ENCODE assay signal across 8 cellular contexts in the genomic region with DNA sequence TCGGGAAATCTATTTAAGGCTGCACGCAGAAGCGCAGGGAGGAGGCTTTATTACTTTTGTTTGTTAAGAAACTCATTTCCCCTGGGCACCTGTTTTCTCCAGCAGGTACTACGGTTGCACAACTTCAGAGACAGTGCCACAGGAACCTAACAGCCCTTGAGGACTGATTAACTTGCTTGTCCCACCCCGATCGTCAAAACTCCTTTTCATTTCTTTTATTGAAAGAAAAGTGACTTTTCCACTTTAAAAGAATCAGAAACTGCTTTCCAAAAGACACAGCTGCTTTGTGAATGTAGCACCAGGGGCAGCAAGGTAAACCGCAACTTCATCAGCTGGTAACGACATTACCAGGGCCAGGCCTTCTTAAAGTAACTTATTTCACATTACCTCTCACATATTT. TPM values are rescaled to one million over a fixed set of nuclear protein-coding genes. Genes with fewer than 3 reads are reported as not detected.
DNase-seq lines count a peak whose midpoint lies in the region; ATAC-seq, FAIRE-seq and TF ChIP-seq lines count a peak whose summit lies in the region.

No MANE protein-coding gene starts in this region.

- peaks cover 58% of the 10 kb centered on the region for H3K4me1 Mint-ChIP-seq in activated CD8-positive, alpha-beta T cell treated with anti-CD3 and anti-CD28 coated beads, Interleukin-2, amount 10 ng/mL, durations not matched to agents 7 days and 5 days (ENCODE audit: low read depth)
- H3K4me1 Mint-ChIP-seq in immature natural killer cell, result peaks cover 49 to 65% of the 10 kb centered on the region in 2 donors

- peak overlapping the region; percentile 100 for H3K27ac ChIP-seq in A549
- peak overlapping the region; percentile 97 for H3K27ac ChIP-seq in suprapubic skin

- H3K4me3 ChIP-seq in A549 (peak overlapping the region; percentile 99), H7 (ENCODE audit: insufficient read depth, low read depth, low read length) (peak overlapping the region; percentile 100), suprapubic skin (peak overlapping the region; percentile 77)

- TF ChIP-seq EP300 in A549 (IDR thresholded peaks at IDR 0.05), result no peak
- no peak for TF ChIP-seq EP300 in suprapubic skin (IDR thresholded peaks at IDR 0.05)

- no peak for DNase-seq in A549 (ENCODE audit: low read depth in 1 of 2, low spot score in 1 of 2)
- peak; percentile 16 for DNase-seq in H7
- DNase-seq in activated CD8-positive, alpha-beta T cell treated with anti-CD3 and anti-CD28 coated beads, Interleukin-2, amount 10 ng/mL, durations not matched to agents 7 days and 5 days, result peak; percentile 38
- peak; percentile 40 to 49 (median 42) for DNase-seq in immature natural killer cell
- no peak for DNase-seq in suprapubic skin (ENCODE audit: low spot score in 2 of 2)
- DNase-seq in GM03348 (ENCODE audit: low spot score), result no peak

- no peaks in the 10 kb centered on the region for H3K27me3 ChIP-seq in H7 (ENCODE audit: control insufficient read depth, insufficient read depth, low read length)
- no peaks in the 10 kb centered on the region for H3K27me3 ChIP-seq in suprapubic skin

- no peaks in the 10 kb centered on the region for H3K9me3 Mint-ChIP-seq in activated CD8-positive, alpha-beta T cell treated with anti-CD3 and anti-CD28 coated beads, Interleukin-2, amount 10 ng/mL, durations not matched to agents 7 days and 5 days (ENCODE audit: insufficient read depth)
- no peaks in the 10 kb centered on the region for H3K9me3 Mint-ChIP-seq in immature natural killer cell

- FAIRE-seq in A549 (lab: Jason Lieb, UNC), result no peak

- peaks cover 40% of the 10 kb centered on the region for H3K36me3 Mint-ChIP-seq in activated CD8-positive, alpha-beta T cell treated with anti-CD3 and anti-CD28 coated beads, Interleukin-2, amount 10 ng/mL, durations not matched to agents 7 days and 5 days (ENCODE audit: low read depth)
- H3K36me3 Mint-ChIP-seq in immature natural killer cell, result peaks cover 0 to 22% (median 8%) of the 10 kb centered on the region in 3 donors

- 1% methylated on average over 8 of the region's 8 CpGs for WGBS in A549 (ENCODE audit: missing lambda C conversion rate)
- 2% methylated on average over 8 of the region's 8 CpGs for WGBS in suprapubic skin

- H3K27ac Mint-ChIP-seq in activated CD8-positive, alpha-beta T cell treated with anti-CD3 and anti-CD28 coated beads, Interleukin-2, amount 10 ng/mL, durations not matched to agents 7 days and 5 days, result peak overlapping the region; percentile 97
- peak overlapping the region; percentile 87 to 94 (median 91) for H3K27ac Mint-ChIP-seq in immature natural killer cell

- no peaks in the 10 kb centered on the region for H3K9me3 ChIP-seq in A549
- no peaks in the 10 kb centered on the region for H3K9me3 ChIP-seq in suprapubic skin

- H3K4me3 Mint-ChIP-seq in activated CD8-positive, alpha-beta T cell treated with anti-CD3 and anti-CD28 coated beads, Interleukin-2, amount 10 ng/mL, durations not matched to agents 7 days and 5 days, result peak overlapping the region; percentile 92
- H3K4me3 Mint-ChIP-seq in immature natural killer cell, result peak overlapping the region; percentile 89 to 94 (median 90)

- no peak for TF ChIP-seq CTCF in A549 (IDR thresholded peaks at IDR 0.05)
- no peak for TF ChIP-seq CTCF in suprapubic skin (IDR thresholded peaks at IDR 0.05)

- TF ChIP-seq POLR2A in A549 (IDR thresholded peaks at IDR 0.05; ENCODE audit: low read length), result no peak
- TF ChIP-seq POLR2A in suprapubic skin (IDR thresholded peaks at IDR 0.05), result no peak

- CTCF ChIA-PET in A549 (lab: Yijun Ruan, JAX), result interaction anchor here (1.4 to 2.9 kb wide), 2 partner anchors 9 to 37 kb away, joined by 4 to 11 read pairs; no protein-coding TSS in a partner anchor
- CTCF ChIA-PET in activated CD8-positive, alpha-beta T cell treated with anti-CD3 and anti-CD28 coated beads, Interleukin-2, amount 10 ng/mL, durations not matched to agents 7 days and 5 days (lab: Charles Lee), result interaction anchor here (1.1 to 2.9 kb wide), 9 partner anchors 9 to 320 kb away, joined by 3 to 20 read pairs (median 4); no protein-coding TSS in a partner anchor

- no peak for TF ChIP-seq RAD21 in A549 (conservative IDR thresholded peaks at IDR 0.05 in 1 of 2, IDR thresholded peaks at IDR 0.05 in 1 of 2)

- H3K4me2 ChIP-seq in A549, result peak overlapping the region; percentile 83

- POLR2A ChIA-PET in A549 (lab: Yijun Ruan, JAX), result interaction anchor here (1.4 kb wide), 1 partner anchor 9 kb away, joined by 4 read pairs; no protein-coding TSS in a partner anchor
- POLR2A ChIA-PET in activated CD8-positive, alpha-beta T cell treated with anti-CD3 and anti-CD28 coated beads, Interleukin-2, amount 10 ng/mL, durations not matched to agents 7 days and 5 days (lab: Charles Lee), result interaction anchor here (0.7 to 2.9 kb wide), 7 partner anchors 9 to 271 kb away, joined by 3 to 26 read pairs (median 5); a partner anchor contains a TSS

- peaks cover 1% of the 10 kb centered on the region for H3K36me3 ChIP-seq in H7 (replicated peaks; ENCODE audit: control insufficient read depth, insufficient read depth, low read length)
- peaks cover 11% of the 10 kb centered on the region for H3K36me3 ChIP-seq in suprapubic skin

- ATAC-seq in A549, result no peak
- no peak for ATAC-seq in activated CD8-positive, alpha-beta T cell treated with anti-CD3 and anti-CD28 coated beads, Interleukin-2, amount 10 ng/mL, durations not matched to agents 7 days and 5 days
- no peak for ATAC-seq in HG03521 (IDR thresholded peaks at IDR 0.05; ENCODE audit: unreplicated experiment)
- ATAC-seq in HG02623 (IDR thresholded peaks at IDR 0.05; ENCODE audit: unreplicated experiment), result no peak

- no peaks in the 10 kb centered on the region for H3K27me3 Mint-ChIP-seq in activated CD8-positive, alpha-beta T cell treated with anti-CD3 and anti-CD28 coated beads, Interleukin-2, amount 10 ng/mL, durations not matched to agents 7 days and 5 days (ENCODE audit: low read depth)
- H3K27me3 Mint-ChIP-seq in immature natural killer cell (ENCODE audit: low read depth in 3 of 3), result peaks cover 0 to 12% (median 7%) of the 10 kb centered on the region in 3 donors

- H3K4me1 ChIP-seq in A549, result peaks cover 35% of the 10 kb centered on the region
- peaks cover 61% of the 10 kb centered on the region for H3K4me1 ChIP-seq in suprapubic skin

TF ChIP-seq in A549, 52 proteins besides CTCF, POLR2A, EP300 and RAD21:
- TF ChIP-seq SREBF2 (IDR thresholded peaks at IDR 0.05), result no peak
- peak in 1 of 2 experiments; percentile 41; a peak in 1 of 4 replicates for TF ChIP-seq CEBPB (IDR thresholded peaks at IDR 0.05)

RNA-seq across cellular contexts. Expression of a gene that starts 1.5 kb away (rescaled TPM):
- 60.2 and 66.0 TPM in 2 replicates for polyA plus RNA-seq in A549 (2011; rRNA removed)
- 23.3 and 26.1 TPM in 2 replicates for polyA plus RNA-seq in A549 (2012; cell fraction: cytosol; rRNA removed)
- 72.9 and 89.4 TPM in 2 replicates for polyA plus RNA-seq in A549 (2012; cell fraction: nucleus; rRNA removed)
- 27.8 to 35.9 TPM (median 32.1 TPM) in 3 replicates for polyA plus RNA-seq in A549 (2017; fragmentation: RNase III; extraction: RNeasy Plus Mini Kit Qiagen cat#74134 plus additional on column Dnase treatment)
- 56.5 and 92.3 TPM in 2 replicates for polyA minus RNA-seq in A549 (2011; rRNA and poly(A)+ RNA removed)
- total RNA-seq in H7 (2014; rRNA removed; shearing (Covaris generic)), result 108 and 150 TPM in 2 replicates
- total RNA-seq in activated CD8-positive, alpha-beta T cell treated with anti-CD3 and anti-CD28 coated beads, Interleukin-2, amount 10 ng/mL, durations not matched to agents 7 days and 5 days, result 10 to 100 TPM; 83.9 to 86.3 TPM
- 10 to 100 TPM; 59.5 to 96.9 (median 83.2) TPM for polyA plus RNA-seq in immature natural killer cell
- 10 to 100 TPM; 39.5 to 94.4 (median 56.2) TPM for total RNA-seq in suprapubic skin

Comparison
In these comparisons a context has a peak if more than half of its experiments do, and no peak if none do; other contexts are left out.
1. DNase-seq: peak in H7 (single experiment), activated CD8-positive, alpha-beta T cell treated with anti-CD3 and anti-CD28 coated beads, Interleukin-2, amount 10 ng/mL, durations not matched to agents 7 days and 5 days (single experiment) and immature natural killer cell (3 of 3); none in A549 (0 of 2), suprapubic skin (0 of 2) and GM03348 (single experiment).
2. Peak in every context shown above with its lines, with median percentiles within 50 percentile points of each other: H3K4me3 ChIP-seq.